In genomic region chr1:159161001-159161718, GRCh38 we compare ENCODE assay signal across 8 cellular contexts. TPM values are rescaled to one million over a fixed set of nuclear protein-coding genes. Genes with fewer than 3 reads are reported as not detected.
DNase-seq lines count a peak whose midpoint lies in the region; ATAC-seq, FAIRE-seq and TF ChIP-seq lines count a peak whose summit lies in the region.

No MANE protein-coding gene starts in this region.

- no peak overlapping the region for H3K4me3 ChIP-seq in AG04450 (ENCODE audit: low read depth, low read length)
- H3K4me3 ChIP-seq in brain microvascular endothelial cell (ENCODE audit: low read depth, low read length) = no peak overlapping the region

- H3K27me3 ChIP-seq in AG04450 (ENCODE audit: control insufficient read depth, insufficient read depth, low read length) (no peaks in the 10 kb centered on the region), brain microvascular endothelial cell (replicated peaks) (no peaks in the 10 kb centered on the region)

- no peaks in the 10 kb centered on the region for H3K9me3 ChIP-seq in AG04450 (ENCODE audit: control insufficient read depth, insufficient read depth, low read length)

- CTCF ChIA-PET in AG04450 (lab: Charles Lee) = interaction anchor here (0.6 to 3.2 kb wide), 14 partner anchors 11 to 846 kb away, joined by 3 to 33 read pairs (median 5); no protein-coding TSS in a partner anchor

- H3K27ac ChIP-seq in AG04450 (ENCODE audit: low read depth, low read length) = no peak overlapping the region
- H3K27ac ChIP-seq in brain microvascular endothelial cell = no peak overlapping the region

- no peaks in the 10 kb centered on the region for H3K36me3 ChIP-seq in brain microvascular endothelial cell (replicated peaks)

- DNase-seq in AG04450 (ENCODE audit: low read depth, low spot score) = peak; percentile 56
- peak; percentile 59 for DNase-seq in NCI-H2107 treated with DMSO at 0.1 percent for 48 hours (lab: John Stamatoyannopoulos, UW; ENCODE audit: unreplicated experiment)
- DNase-seq in UCSD-AML1 (lab: John Stamatoyannopoulos, UW; ENCODE audit: unreplicated experiment) = peak; percentile 55
- DNase-seq in brain microvascular endothelial cell = peak; percentile 78
- DNase-seq in stimulated activated CD4-positive, alpha-beta T cell treated with anti-CD3 and anti-CD28 coated beads, Interleukin-15, amount 100 ng/mL, for 1 hour (ENCODE audit: low read depth in 1 of 2, low spot score in 1 of 2) = peak; percentile 16 to 27

- peak; percentile 84 for FAIRE-seq in islet of Langerhans (lab: Jason Lieb, UNC)

- in situ Hi-C loops in brain microvascular endothelial cell (cut with HindIII; ENCODE audit: low pct_ligation_motif_present, low sequenced_read_pairs) = no loop called here

- TF ChIP-seq CTCF in AG04450 (IDR thresholded peaks at IDR 0.05; ENCODE audit: low read depth, low read length) (peak; percentile 99), brain microvascular endothelial cell (IDR thresholded peaks at IDR 0.05; ENCODE audit: low read depth, low read length, missing control alignments) (peak; percentile 100)

- POLR2A ChIA-PET in AG04450 (lab: Yijun Ruan, JAX) = interaction anchor here (0.5 kb wide), 1 partner anchor 76 kb away, joined by 4 read pairs; no protein-coding TSS in a partner anchor

- peak; percentile 96 for ATAC-seq in GM18511 (IDR thresholded peaks at IDR 0.05; ENCODE audit: unreplicated experiment)
- peak; percentile 95 for ATAC-seq in HG03025 (IDR thresholded peaks at IDR 0.05; ENCODE audit: low FRiP score, unreplicated experiment)

RNA-seq across cellular contexts. Expression of gene CADM3, which starts 10.3 kb away (rescaled TPM):
- 0.01 TPM in 1 of 2 replicates, not detected in the other for polyA plus RNA-seq in AG04450 (2011; rRNA removed)
- not detected in 2 replicates for polyA minus RNA-seq in AG04450 (2011; rRNA and poly(A)+ RNA removed)

RNA-seq across cellular contexts. Expression of gene ACKR1, which starts 43.5 kb away (rescaled TPM):
- not detected in 2 replicates for polyA plus RNA-seq in AG04450 (2011; rRNA removed)
- not detected in 2 replicates for polyA minus RNA-seq in AG04450 (2011; rRNA and poly(A)+ RNA removed)

Comparison
In these comparisons a context has a peak if more than half of its experiments do, and no peak if none do; other contexts are left out.
1. DNase-seq: peak in every context shown above with its lines; median percentile 78 in brain microvascular endothelial cell; 59 in NCI-H2107 treated with DMSO at 0.1 percent for 48 hours; 56 in AG04450; 55 in UCSD-AML1; 22 in stimulated activated CD4-positive, alpha-beta T cell treated with anti-CD3 and anti-CD28 coated beads, Interleukin-15, amount 100 ng/mL, for 1 hour.